ENCODE assay signal across 7 cellular contexts in the genomic region with DNA sequence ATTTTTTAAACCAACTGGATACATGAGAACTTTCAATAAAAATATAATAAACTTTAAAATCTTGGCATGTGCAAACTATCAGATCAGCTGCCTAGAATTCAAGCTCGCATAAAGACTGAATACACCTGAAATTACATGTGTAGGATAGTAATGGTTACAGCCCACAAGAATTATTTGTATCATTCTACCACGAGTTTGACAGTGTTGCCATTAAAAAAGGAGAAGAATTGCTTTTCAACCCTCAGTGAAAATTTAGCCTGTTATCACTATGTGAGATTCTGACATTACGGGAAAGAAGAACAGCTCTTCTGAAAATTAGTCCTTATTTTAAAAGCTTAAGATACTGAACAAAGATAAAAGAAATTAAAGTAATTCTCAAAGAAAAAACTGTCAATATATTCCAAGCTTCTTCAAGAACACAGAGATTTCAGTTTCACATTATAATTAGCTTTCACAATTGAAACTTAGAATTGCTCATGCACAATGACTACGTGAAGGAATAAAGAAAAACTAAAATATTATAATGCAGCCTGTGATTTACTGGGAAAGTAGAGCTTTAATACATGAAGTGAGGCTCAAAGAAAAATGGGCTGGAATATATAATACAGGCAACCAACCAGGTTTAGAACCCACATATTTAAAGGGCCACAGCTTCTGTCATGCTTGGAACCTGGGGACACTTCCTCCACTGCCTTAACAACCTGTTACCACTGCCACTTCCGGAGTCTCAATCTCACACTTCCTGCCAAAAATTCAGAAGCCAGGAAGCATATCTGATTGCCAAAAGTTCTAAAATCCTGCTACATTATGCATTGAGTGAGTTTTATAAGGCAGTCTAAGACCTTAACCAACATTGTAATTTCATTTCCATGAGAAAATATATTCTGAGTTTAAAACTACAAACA. TPM values are rescaled to one million over a fixed set of nuclear protein-coding genes. Genes with fewer than 3 reads are reported as not detected.
DNase-seq lines count a peak whose midpoint lies in the region; ATAC-seq and TF ChIP-seq lines count a peak whose summit lies in the region.

No MANE protein-coding gene starts in this region.

- H3K9me3 ChIP-seq in Peyer's patch: no peaks in the 10 kb centered on the region
- no peaks in the 10 kb centered on the region for H3K9me3 ChIP-seq in naive thymus-derived CD4-positive, alpha-beta T cell (ENCODE audit: control insufficient read depth in 2 of 3, low read length in 3 of 3)

- no peak for TF ChIP-seq POLR2A in Peyer's patch (IDR thresholded peaks at IDR 0.05)

- POLR2A ChIA-PET in naive thymus-derived CD4-positive, alpha-beta T cell (lab: Charles Lee): interaction anchor here (0.7 to 6.5 kb wide), 11 partner anchors 9 to 26 kb away, joined by 3 to 157 read pairs (median 5); partner anchors contain the start of gene TPK1

- H3K4me3 Mint-ChIP-seq in naive thymus-derived CD4-positive, alpha-beta T cell: peak overlapping the region; percentile 63 to 85 (median 78)

- CTCF ChIA-PET in naive thymus-derived CD4-positive, alpha-beta T cell (lab: Charles Lee): interaction anchor here (0.7 to 2.9 kb wide), 5 partner anchors 9 to 42 kb away, joined by 3 to 20 read pairs (median 5); partner anchors contain the start of gene TPK1

- H3K27me3 ChIP-seq in Peyer's patch: no peaks in the 10 kb centered on the region
- no peaks in the 10 kb centered on the region for H3K27me3 ChIP-seq in naive thymus-derived CD4-positive, alpha-beta T cell (ENCODE audit: control insufficient read depth in 2 of 2, insufficient read depth in 2 of 2, low read length in 2 of 2)
- H3K27me3 ChIP-seq in dorsolateral prefrontal cortex: no peaks in the 10 kb centered on the region

- H3K36me3 ChIP-seq in Peyer's patch: no peaks in the 10 kb centered on the region
- no peaks in the 10 kb centered on the region for H3K36me3 ChIP-seq in naive thymus-derived CD4-positive, alpha-beta T cell (ENCODE audit: control insufficient read depth in 2 of 3, insufficient read depth in 3 of 3, low read length in 3 of 3)

- ATAC-seq in GM19025 (IDR thresholded peaks at IDR 0.05; ENCODE audit: low read depth, unreplicated experiment) (peak; percentile 81), HG02678 (IDR thresholded peaks at IDR 0.05; ENCODE audit: unreplicated experiment) (peak; percentile 96)
- peak; percentile 94 for ATAC-seq in naive thymus-derived CD4-positive, alpha-beta T cell

- peak overlapping the region in 2 of 4 donors; percentile 8 to 27 for H3K27ac ChIP-seq in Peyer's patch
- H3K27ac ChIP-seq in naive thymus-derived CD4-positive, alpha-beta T cell (ENCODE audit: low read depth, low read length): peak overlapping the region; percentile 71
- no peak overlapping the region for H3K27ac ChIP-seq in dorsolateral prefrontal cortex

- no peaks in the 10 kb centered on the region for H3K27me3 Mint-ChIP-seq in naive thymus-derived CD4-positive, alpha-beta T cell

- H3K4me1 Mint-ChIP-seq in naive thymus-derived CD4-positive, alpha-beta T cell: peaks cover 36 to 92% (median 84%) of the 10 kb centered on the region in 7 donors

- H3K9me3 Mint-ChIP-seq in naive thymus-derived CD4-positive, alpha-beta T cell: no peaks in the 10 kb centered on the region

- peak overlapping the region; percentile 77 to 95 (median 92) for H3K27ac Mint-ChIP-seq in naive thymus-derived CD4-positive, alpha-beta T cell

- intact Hi-C loops in naive thymus-derived CD4-positive, alpha-beta T cell (cut with micrococcal nuclease): loop anchor here (1.0 to 5.0 kb wide), 4 partner anchors 8 to 35 kb away; no protein-coding TSS in a partner anchor
- intact Hi-C loops in dorsolateral prefrontal cortex (cut with DNase I): no loop called here

- peaks cover 0 to 13% (median 4%) of the 10 kb centered on the region in 5 donors for H3K36me3 Mint-ChIP-seq in naive thymus-derived CD4-positive, alpha-beta T cell

- no peak overlapping the region for H3K4me3 ChIP-seq in Peyer's patch
- H3K4me3 ChIP-seq in naive thymus-derived CD4-positive, alpha-beta T cell (ENCODE audit: low read length): peak overlapping the region; percentile 22
- H3K4me3 ChIP-seq in dorsolateral prefrontal cortex: peak overlapping the region in 1 of 59 donors; percentile 30

- no peaks in the 10 kb centered on the region for H3K4me1 ChIP-seq in Peyer's patch
- peaks cover 20 to 50% of the 10 kb centered on the region in 2 donors for H3K4me1 ChIP-seq in naive thymus-derived CD4-positive, alpha-beta T cell (ENCODE audit: control insufficient read depth in 2 of 2, insufficient read depth in 2 of 2, low read length in 2 of 2)

- DNase-seq in Peyer's patch (peak in 2 of 3 donors; percentile 47 to 61), HT-29 (ENCODE audit: low spot score) (no peak), dorsolateral prefrontal cortex (no peak), occipital lobe (lab: John Stamatoyannopoulos, UW) (no peak)
- peak in 7 of 9 donors; percentile 65 to 79 (median 74) for DNase-seq in naive thymus-derived CD4-positive, alpha-beta T cell

- TF ChIP-seq CTCF in Peyer's patch (IDR thresholded peaks at IDR 0.05) (no peak), dorsolateral prefrontal cortex (IDR thresholded peaks at IDR 0.05 in 54 of 56, conservative IDR thresholded peaks at IDR 0.05 in 2 of 56; ENCODE audit: low read depth in 1 of 56, partially characterized antibody in 56 of 56) (no peak)

RNA-seq across cellular contexts. Expression of gene TPK1, which starts 23.2 kb away (rescaled TPM):
- total RNA-seq in Peyer's patch: 10 to 100 TPM in 3 of 4 donors, 1 to 10 TPM in 1; 2.5 to 22.7 (median 18.7) TPM
- 10 to 100 TPM; 18.2 to 32.9 (median 26.3) TPM for total RNA-seq in naive thymus-derived CD4-positive, alpha-beta T cell
- 10 to 100 TPM; 19.8 to 30.1 TPM for polyA plus RNA-seq in naive thymus-derived CD4-positive, alpha-beta T cell
- 0.94 and 1.4 TPM in 2 replicates for total RNA-seq in HT-29 (2014; rRNA removed; shearing (Covaris generic))
- total RNA-seq in dorsolateral prefrontal cortex: 10 to 100 TPM in 119 of 120 experiments, 1 to 10 TPM in 1; 10.0 to 33.7 (median 19.2) TPM
- 5.6 TPM for total RNA-seq in occipital lobe

Comparison
In these comparisons a context has a peak if more than half of its experiments do, and no peak if none do; other contexts are left out.
1. DNase-seq: peak in Peyer's patch (2 of 3) and naive thymus-derived CD4-positive, alpha-beta T cell (7 of 9); none in HT-29 (single experiment), dorsolateral prefrontal cortex (0 of 10) and occipital lobe (single experiment).
2. intact Hi-C loops: an anchor here in naive thymus-derived CD4-positive, alpha-beta T cell (1.0 to 5.0 kb wide); none called in dorsolateral prefrontal cortex.
3. Peak in every context shown above with its lines, with median percentiles within 50 percentile points of each other: ATAC-seq.